2 cellular contexts compared by ENCODE assay signal in genomic region chrX:77785746-77786548, GRCh38.
TF ChIP-seq lines count a peak whose summit lies in the region.

A gene with protein sequence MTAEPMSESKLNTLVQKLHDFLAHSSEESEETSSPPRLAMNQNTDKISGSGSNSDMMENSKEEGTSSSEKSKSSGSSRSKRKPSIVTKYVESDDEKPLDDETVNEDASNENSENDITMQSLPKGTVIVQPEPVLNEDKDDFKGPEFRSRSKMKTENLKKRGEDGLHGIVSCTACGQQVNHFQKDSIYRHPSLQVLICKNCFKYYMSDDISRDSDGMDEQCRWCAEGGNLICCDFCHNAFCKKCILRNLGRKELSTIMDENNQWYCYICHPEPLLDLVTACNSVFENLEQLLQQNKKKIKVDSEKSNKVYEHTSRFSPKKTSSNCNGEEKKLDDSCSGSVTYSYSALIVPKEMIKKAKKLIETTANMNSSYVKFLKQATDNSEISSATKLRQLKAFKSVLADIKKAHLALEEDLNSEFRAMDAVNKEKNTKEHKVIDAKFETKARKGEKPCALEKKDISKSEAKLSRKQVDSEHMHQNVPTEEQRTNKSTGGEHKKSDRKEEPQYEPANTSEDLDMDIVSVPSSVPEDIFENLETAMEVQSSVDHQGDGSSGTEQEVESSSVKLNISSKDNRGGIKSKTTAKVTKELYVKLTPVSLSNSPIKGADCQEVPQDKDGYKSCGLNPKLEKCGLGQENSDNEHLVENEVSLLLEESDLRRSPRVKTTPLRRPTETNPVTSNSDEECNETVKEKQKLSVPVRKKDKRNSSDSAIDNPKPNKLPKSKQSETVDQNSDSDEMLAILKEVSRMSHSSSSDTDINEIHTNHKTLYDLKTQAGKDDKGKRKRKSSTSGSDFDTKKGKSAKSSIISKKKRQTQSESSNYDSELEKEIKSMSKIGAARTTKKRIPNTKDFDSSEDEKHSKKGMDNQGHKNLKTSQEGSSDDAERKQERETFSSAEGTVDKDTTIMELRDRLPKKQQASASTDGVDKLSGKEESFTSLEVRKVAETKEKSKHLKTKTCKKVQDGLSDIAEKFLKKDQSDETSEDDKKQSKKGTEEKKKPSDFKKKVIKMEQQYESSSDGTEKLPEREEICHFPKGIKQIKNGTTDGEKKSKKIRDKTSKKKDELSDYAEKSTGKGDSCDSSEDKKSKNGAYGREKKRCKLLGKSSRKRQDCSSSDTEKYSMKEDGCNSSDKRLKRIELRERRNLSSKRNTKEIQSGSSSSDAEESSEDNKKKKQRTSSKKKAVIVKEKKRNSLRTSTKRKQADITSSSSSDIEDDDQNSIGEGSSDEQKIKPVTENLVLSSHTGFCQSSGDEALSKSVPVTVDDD (N-terminal part only) (minus strand): TSS chrX:77786216. CDS start chrX:77786001, 215 bp downstream.

TF ChIP-seq in HCT116, 20 proteins besides CTCF, POLR2A, EP300 and RAD21 (continued from another document):
- TF ChIP-seq, protein P1, sequence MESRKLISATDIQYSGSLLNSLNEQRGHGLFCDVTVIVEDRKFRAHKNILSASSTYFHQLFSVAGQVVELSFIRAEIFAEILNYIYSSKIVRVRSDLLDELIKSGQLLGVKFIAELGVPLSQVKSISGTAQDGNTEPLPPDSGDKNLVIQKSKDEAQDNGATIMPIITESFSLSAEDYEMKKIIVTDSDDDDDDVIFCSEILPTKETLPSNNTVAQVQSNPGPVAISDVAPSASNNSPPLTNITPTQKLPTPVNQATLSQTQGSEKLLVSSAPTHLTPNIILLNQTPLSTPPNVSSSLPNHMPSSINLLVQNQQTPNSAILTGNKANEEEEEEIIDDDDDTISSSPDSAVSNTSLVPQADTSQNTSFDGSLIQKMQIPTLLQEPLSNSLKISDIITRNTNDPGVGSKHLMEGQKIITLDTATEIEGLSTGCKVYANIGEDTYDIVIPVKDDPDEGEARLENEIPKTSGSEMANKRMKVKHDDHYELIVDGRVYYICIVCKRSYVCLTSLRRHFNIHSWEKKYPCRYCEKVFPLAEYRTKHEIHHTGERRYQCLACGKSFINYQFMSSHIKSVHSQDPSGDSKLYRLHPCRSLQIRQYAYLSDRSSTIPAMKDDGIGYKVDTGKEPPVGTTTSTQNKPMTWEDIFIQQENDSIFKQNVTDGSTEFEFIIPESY (IDR thresholded peaks at IDR 0.05; ENCODE audit: extremely low read depth, insufficient replicate concordance, low read length): no peak
- TF ChIP-seq EGR1 (IDR thresholded peaks at IDR 0.05; ENCODE audit: low read depth) (no peak), ZNF274 (IDR thresholded peaks at IDR 0.05; ENCODE audit: low read depth, low read length) (no peak), ELF1 (IDR thresholded peaks at IDR 0.05; ENCODE audit: borderline replicate concordance, low read depth) (no peak), CEBPB (IDR thresholded peaks at IDR 0.05; ENCODE audit: low read depth) (no peak), FOSL1 (IDR thresholded peaks at IDR 0.05; ENCODE audit: low read depth) (no peak), SIN3A (IDR thresholded peaks at IDR 0.05; ENCODE audit: low read depth) (no peak), ZFX (IDR thresholded peaks at IDR 0.05) (peak; percentile 50), POLR2AphosphoS5 (IDR thresholded peaks at IDR 0.05; ENCODE audit: low read depth, low read length) (peak; percentile 69), SRF (IDR thresholded peaks at IDR 0.05; ENCODE audit: low read depth) (0 out of 2 replicates have a peak, but pooled peaks have one; percentile 26), YY1 (IDR thresholded peaks at IDR 0.05; ENCODE audit: extremely low read depth, insufficient replicate concordance, low read depth, low read length) (peak; percentile 91), TCF7L2 (IDR thresholded peaks at IDR 0.05; ENCODE audit: borderline replicate concordance, extremely low read depth, insufficient read depth, insufficient read length) (peak; percentile 41), ATF3 (IDR thresholded peaks at IDR 0.05) (no peak), EZH2phosphoT487 (IDR thresholded peaks at IDR 0.05; ENCODE audit: borderline replicate concordance) (no peak)
- TF ChIP-seq, protein P2, sequence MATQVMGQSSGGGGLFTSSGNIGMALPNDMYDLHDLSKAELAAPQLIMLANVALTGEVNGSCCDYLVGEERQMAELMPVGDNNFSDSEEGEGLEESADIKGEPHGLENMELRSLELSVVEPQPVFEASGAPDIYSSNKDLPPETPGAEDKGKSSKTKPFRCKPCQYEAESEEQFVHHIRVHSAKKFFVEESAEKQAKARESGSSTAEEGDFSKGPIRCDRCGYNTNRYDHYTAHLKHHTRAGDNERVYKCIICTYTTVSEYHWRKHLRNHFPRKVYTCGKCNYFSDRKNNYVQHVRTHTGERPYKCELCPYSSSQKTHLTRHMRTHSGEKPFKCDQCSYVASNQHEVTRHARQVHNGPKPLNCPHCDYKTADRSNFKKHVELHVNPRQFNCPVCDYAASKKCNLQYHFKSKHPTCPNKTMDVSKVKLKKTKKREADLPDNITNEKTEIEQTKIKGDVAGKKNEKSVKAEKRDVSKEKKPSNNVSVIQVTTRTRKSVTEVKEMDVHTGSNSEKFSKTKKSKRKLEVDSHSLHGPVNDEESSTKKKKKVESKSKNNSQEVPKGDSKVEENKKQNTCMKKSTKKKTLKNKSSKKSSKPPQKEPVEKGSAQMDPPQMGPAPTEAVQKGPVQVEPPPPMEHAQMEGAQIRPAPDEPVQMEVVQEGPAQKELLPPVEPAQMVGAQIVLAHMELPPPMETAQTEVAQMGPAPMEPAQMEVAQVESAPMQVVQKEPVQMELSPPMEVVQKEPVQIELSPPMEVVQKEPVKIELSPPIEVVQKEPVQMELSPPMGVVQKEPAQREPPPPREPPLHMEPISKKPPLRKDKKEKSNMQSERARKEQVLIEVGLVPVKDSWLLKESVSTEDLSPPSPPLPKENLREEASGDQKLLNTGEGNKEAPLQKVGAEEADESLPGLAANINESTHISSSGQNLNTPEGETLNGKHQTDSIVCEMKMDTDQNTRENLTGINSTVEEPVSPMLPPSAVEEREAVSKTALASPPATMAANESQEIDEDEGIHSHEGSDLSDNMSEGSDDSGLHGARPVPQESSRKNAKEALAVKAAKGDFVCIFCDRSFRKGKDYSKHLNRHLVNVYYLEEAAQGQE (IDR thresholded peaks at IDR 0.05; ENCODE audit: low read depth): no peak
- TF ChIP-seq, protein P3, sequence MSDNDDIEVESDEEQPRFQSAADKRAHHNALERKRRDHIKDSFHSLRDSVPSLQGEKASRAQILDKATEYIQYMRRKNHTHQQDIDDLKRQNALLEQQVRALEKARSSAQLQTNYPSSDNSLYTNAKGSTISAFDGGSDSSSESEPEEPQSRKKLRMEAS (IDR thresholded peaks at IDR 0.05): peak; percentile 47

TF ChIP-seq in SK-N-SH treated with all-trans-retinoic acid at 6 μM for 48 hours, 23 proteins besides CTCF, POLR2A, EP300 and RAD21 (continued from another document):
- TF ChIP-seq POU6F1 (CRISPR knock-in tag; IDR thresholded peaks at IDR 0.05; ENCODE audit: borderline replicate concordance, low read depth): no peak
- TF ChIP-seq GLIS3 (CRISPR knock-in tag; IDR thresholded peaks at IDR 0.05): no peak
- TF ChIP-seq, protein P4, sequence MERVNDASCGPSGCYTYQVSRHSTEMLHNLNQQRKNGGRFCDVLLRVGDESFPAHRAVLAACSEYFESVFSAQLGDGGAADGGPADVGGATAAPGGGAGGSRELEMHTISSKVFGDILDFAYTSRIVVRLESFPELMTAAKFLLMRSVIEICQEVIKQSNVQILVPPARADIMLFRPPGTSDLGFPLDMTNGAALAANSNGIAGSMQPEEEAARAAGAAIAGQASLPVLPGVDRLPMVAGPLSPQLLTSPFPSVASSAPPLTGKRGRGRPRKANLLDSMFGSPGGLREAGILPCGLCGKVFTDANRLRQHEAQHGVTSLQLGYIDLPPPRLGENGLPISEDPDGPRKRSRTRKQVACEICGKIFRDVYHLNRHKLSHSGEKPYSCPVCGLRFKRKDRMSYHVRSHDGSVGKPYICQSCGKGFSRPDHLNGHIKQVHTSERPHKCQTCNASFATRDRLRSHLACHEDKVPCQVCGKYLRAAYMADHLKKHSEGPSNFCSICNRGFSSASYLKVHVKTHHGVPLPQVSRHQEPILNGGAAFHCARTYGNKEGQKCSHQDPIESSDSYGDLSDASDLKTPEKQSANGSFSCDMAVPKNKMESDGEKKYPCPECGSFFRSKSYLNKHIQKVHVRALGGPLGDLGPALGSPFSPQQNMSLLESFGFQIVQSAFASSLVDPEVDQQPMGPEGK (CRISPR knock-in tag; IDR thresholded peaks at IDR 0.05; ENCODE audit: borderline replicate concordance): no peak
- no peak for TF ChIP-seq SNAI2 (CRISPR knock-in tag; IDR thresholded peaks at IDR 0.05)
- TF ChIP-seq ZNF565 (CRISPR knock-in tag; conservative IDR thresholded peaks at IDR 0.05; ENCODE audit: low read depth): no peak
- TF ChIP-seq, protein P5, sequence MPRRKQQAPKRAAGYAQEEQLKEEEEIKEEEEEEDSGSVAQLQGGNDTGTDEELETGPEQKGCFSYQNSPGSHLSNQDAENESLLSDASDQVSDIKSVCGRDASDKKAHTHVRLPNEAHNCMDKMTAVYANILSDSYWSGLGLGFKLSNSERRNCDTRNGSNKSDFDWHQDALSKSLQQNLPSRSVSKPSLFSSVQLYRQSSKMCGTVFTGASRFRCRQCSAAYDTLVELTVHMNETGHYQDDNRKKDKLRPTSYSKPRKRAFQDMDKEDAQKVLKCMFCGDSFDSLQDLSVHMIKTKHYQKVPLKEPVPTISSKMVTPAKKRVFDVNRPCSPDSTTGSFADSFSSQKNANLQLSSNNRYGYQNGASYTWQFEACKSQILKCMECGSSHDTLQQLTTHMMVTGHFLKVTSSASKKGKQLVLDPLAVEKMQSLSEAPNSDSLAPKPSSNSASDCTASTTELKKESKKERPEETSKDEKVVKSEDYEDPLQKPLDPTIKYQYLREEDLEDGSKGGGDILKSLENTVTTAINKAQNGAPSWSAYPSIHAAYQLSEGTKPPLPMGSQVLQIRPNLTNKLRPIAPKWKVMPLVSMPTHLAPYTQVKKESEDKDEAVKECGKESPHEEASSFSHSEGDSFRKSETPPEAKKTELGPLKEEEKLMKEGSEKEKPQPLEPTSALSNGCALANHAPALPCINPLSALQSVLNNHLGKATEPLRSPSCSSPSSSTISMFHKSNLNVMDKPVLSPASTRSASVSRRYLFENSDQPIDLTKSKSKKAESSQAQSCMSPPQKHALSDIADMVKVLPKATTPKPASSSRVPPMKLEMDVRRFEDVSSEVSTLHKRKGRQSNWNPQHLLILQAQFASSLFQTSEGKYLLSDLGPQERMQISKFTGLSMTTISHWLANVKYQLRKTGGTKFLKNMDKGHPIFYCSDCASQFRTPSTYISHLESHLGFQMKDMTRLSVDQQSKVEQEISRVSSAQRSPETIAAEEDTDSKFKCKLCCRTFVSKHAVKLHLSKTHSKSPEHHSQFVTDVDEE (CRISPR knock-in tag; IDR thresholded peaks at IDR 0.05): peak; percentile 10; the same call in 1 of the 2 replicates
- no peak for TF ChIP-seq ZFP3 (CRISPR knock-in tag; IDR thresholded peaks at IDR 0.05)
- TF ChIP-seq, protein P6, sequence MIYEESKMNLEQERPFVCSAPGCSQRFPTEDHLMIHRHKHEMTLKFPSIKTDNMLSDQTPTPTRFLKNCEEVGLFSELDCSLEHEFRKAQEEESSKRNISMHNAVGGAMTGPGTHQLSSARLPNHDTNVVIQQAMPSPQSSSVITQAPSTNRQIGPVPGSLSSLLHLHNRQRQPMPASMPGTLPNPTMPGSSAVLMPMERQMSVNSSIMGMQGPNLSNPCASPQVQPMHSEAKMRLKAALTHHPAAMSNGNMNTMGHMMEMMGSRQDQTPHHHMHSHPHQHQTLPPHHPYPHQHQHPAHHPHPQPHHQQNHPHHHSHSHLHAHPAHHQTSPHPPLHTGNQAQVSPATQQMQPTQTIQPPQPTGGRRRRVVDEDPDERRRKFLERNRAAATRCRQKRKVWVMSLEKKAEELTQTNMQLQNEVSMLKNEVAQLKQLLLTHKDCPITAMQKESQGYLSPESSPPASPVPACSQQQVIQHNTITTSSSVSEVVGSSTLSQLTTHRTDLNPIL (CRISPR knock-in tag; IDR thresholded peaks at IDR 0.05; ENCODE audit: low read depth): no peak
- TF ChIP-seq ESRRG (CRISPR knock-in tag; IDR thresholded peaks at IDR 0.05): 0 out of 2 replicates have a peak, but pooled peaks have one; percentile 53
- no peak for TF ChIP-seq OSR1 (CRISPR knock-in tag; IDR thresholded peaks at IDR 0.05)
- no peak for TF ChIP-seq ARNTL (CRISPR knock-in tag; IDR thresholded peaks at IDR 0.05; ENCODE audit: borderline replicate concordance, low read depth)
